In the genomic region with DNA sequence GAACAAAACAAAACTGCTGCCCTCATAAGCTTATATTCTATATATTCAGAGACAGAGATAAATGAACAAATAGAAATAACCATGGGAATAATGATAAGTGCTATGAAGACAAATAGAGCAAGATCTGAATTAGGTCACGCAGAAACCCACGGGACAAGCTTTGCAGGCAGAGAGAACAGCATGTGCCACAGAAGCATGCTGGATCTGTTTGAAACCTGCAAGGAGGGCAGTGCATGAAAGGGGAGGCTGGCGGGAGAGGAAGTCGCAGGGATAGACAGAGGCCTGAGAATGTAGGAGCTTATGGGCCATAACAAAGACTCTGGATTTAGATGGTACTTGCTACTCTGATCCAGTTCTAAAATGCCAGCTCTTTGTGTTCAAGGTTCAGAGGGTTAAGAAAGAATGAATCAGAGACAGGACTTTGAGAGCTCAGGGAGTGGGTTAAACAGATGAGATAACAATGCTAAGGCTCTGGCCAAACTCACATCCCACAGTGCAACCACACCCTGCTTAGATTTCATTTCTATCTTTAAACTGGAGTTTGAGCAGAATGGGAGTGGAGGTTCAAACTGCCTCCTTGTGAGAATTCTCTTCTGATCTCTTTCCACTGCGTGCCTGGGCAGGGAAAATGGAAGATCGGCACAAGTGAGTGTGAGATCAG, we compare ENCODE assay signal across 12 cellular contexts. TPM values are rescaled to one million over a fixed set of nuclear protein-coding genes. Genes with fewer than 3 reads are reported as not detected.
DNase-seq lines count a peak whose midpoint lies in the region; ATAC-seq and TF ChIP-seq lines count a peak whose summit lies in the region.
"Had no signal": no experiment of that assay in that cellular context is flagged by ENCODE, and none has a peak within 500 bp of the region (broad histone marks: within the 10 kb centered on the region; RNA-seq: fewer than 3 reads in every experiment).

No MANE protein-coding gene starts in this region.

- H3K27me3 Mint-ChIP-seq in naive thymus-derived CD8-positive, alpha-beta T cell = peaks cover 4 to 23% (median 9%) of the 10 kb centered on the region in 5 donors

- ATAC-seq in gastroesophageal sphincter = no peak
- no peak for ATAC-seq in naive thymus-derived CD8-positive, alpha-beta T cell
- ATAC-seq: activated CD8-positive, alpha-beta T cell treated with anti-CD3 and anti-CD28 coated beads for 36 hours; activated naive CD4-positive, alpha-beta T cell treated with anti-CD3 and anti-CD28 coated beads, Interleukin-2, amount 50 U/mL, for 72 hours had no signal

- peaks cover 50% of the 10 kb centered on the region for H3F3A ChIP-seq in SK-N-SH (replicated peaks; ENCODE audit: insufficient read depth)
- peaks cover 18% of the 10 kb centered on the region for H3F3A ChIP-seq in smooth muscle cell (ENCODE audit: low read depth)

- no peak overlapping the region for H3K4me3 Mint-ChIP-seq in naive thymus-derived CD8-positive, alpha-beta T cell
- H3K4me3 Mint-ChIP-seq: activated CD8-positive, alpha-beta T cell treated with anti-CD3 and anti-CD28 coated beads for 36 hours had no signal

- peaks cover 0 to 1% (median 0%) of the 10 kb centered on the region in 3 donors for H3K36me3 Mint-ChIP-seq in naive thymus-derived CD8-positive, alpha-beta T cell
- H3K36me3 Mint-ChIP-seq: activated naive CD4-positive, alpha-beta T cell treated with anti-CD3 and anti-CD28 coated beads, Interleukin-2, amount 50 U/mL, for 72 hours had no signal

- H3K4me1 Mint-ChIP-seq in naive thymus-derived CD8-positive, alpha-beta T cell = peaks cover 0 to 6% (median 4%) of the 10 kb centered on the region in 4 donors

- H3K4me1 ChIP-seq in SK-N-SH (ENCODE audit: control insufficient read depth in 1 of 2, insufficient read depth in 2 of 2, low read depth in 1 of 2, low read length in 1 of 2) (peaks cover 0 to 30% of the 10 kb centered on the region in 2 experiments; a peak in 3 of 4 replicates), gastroesophageal sphincter (peaks cover 0 to 21% (median 2%) of the 10 kb centered on the region in 3 donors), smooth muscle cell (ENCODE audit: low read depth) (peaks cover 17% of the 10 kb centered on the region)

- H3K36me3 ChIP-seq in SK-N-SH (replicated peaks in 1 of 2; ENCODE audit: control insufficient read depth in 1 of 2, insufficient read depth in 2 of 2, low read length in 1 of 2) (no peaks in the 10 kb centered on the region), gastroesophageal sphincter (no peaks in the 10 kb centered on the region), smooth muscle cell (ENCODE audit: low read depth) (no peaks in the 10 kb centered on the region)

- DNase-seq in NCI-H146 (lab: John Stamatoyannopoulos, UW) = peak; percentile 22
- DNase-seq in NCI-H146 treated with DMSO at 0.1 percent for 48 hours (lab: John Stamatoyannopoulos, UW; ENCODE audit: unreplicated experiment) = no peak
- no peak for DNase-seq in SK-N-SH
- no peak for DNase-seq in smooth muscle cell (lab: John Stamatoyannopoulos, UW; ENCODE audit: unreplicated experiment)
- no peak for DNase-seq in SKM-1 (lab: John Stamatoyannopoulos, UW; ENCODE audit: unreplicated experiment)
- DNase-seq in naive thymus-derived CD8-positive, alpha-beta T cell = no peak
- no peak for DNase-seq in GDM1 (lab: John Stamatoyannopoulos, UW)
- DNase-seq: 8988T; activated CD8-positive, alpha-beta T cell treated with anti-CD3 and anti-CD28 coated beads for 36 hours; NCI-H446 had no signal

- H4K20me1 ChIP-seq in SK-N-SH (ENCODE audit: insufficient read depth) = no peaks in the 10 kb centered on the region
- H4K20me1 ChIP-seq in smooth muscle cell (ENCODE audit: low read depth) = no peaks in the 10 kb centered on the region

- TF ChIP-seq EP300 in SK-N-SH (IDR thresholded peaks at IDR 0.05; ENCODE audit: borderline replicate concordance in 1 of 2, low read depth in 1 of 2, low read length in 1 of 2) (peak in 1 of 2 experiments; percentile 71; a peak in 1 of 4 replicates), gastroesophageal sphincter (IDR thresholded peaks at IDR 0.05) (no peak)

- no peaks in the 10 kb centered on the region for H3K9me2 ChIP-seq in SK-N-SH

- peak overlapping the region in 2 of 10 donors; percentile 50 to 55 for H3K27ac Mint-ChIP-seq in naive thymus-derived CD8-positive, alpha-beta T cell
- H3K27ac Mint-ChIP-seq: activated CD8-positive, alpha-beta T cell treated with anti-CD3 and anti-CD28 coated beads for 36 hours; activated naive CD4-positive, alpha-beta T cell treated with anti-CD3 and anti-CD28 coated beads, Interleukin-2, amount 50 U/mL, for 72 hours had no signal

- H3K4me2 ChIP-seq in SK-N-SH (peak overlapping the region; percentile 64), smooth muscle cell (peak overlapping the region; percentile 58)

- H3K9ac ChIP-seq in SK-N-SH (peak overlapping the region; percentile 59; the same call in 1 of the 2 replicates), smooth muscle cell (ENCODE audit: low read depth) (no peak overlapping the region)

- H3K9me3 Mint-ChIP-seq in naive thymus-derived CD8-positive, alpha-beta T cell = no peaks in the 10 kb centered on the region
- H3K9me3 Mint-ChIP-seq: activated CD8-positive, alpha-beta T cell treated with anti-CD3 and anti-CD28 coated beads for 36 hours; activated naive CD4-positive, alpha-beta T cell treated with anti-CD3 and anti-CD28 coated beads, Interleukin-2, amount 50 U/mL, for 72 hours had no signal

- H3K9me3 ChIP-seq in SK-N-SH = no peaks in the 10 kb centered on the region
- H3K9me3 ChIP-seq in gastroesophageal sphincter = no peaks in the 10 kb centered on the region
- no peaks in the 10 kb centered on the region for H3K9me3 ChIP-seq in smooth muscle cell (replicated peaks; ENCODE audit: low read depth)

- TF ChIP-seq RAD21 in SK-N-SH (IDR thresholded peaks at IDR 0.05; ENCODE audit: low read length) = no peak

- POLR2A ChIA-PET in SK-N-SH (lab: Yijun Ruan, JAX) = no interaction called here
- POLR2A ChIA-PET in naive thymus-derived CD8-positive, alpha-beta T cell (lab: Charles Lee) = no interaction called here

- H3K27ac ChIP-seq in SK-N-SH (ENCODE audit: low read depth in 2 of 2, low read length in 1 of 2) (peak overlapping the region; percentile 72 to 96; a peak in 3 of 4 replicates), gastroesophageal sphincter (peak overlapping the region in 3 of 4 donors; percentile 18 to 21 (median 19)), smooth muscle cell (ENCODE audit: low read depth) (peak overlapping the region; percentile 79)

- CTCF ChIA-PET in SK-N-SH (lab: Yijun Ruan, JAX) = no interaction called here

- 32% methylated on average over 6 of the region's 6 CpGs for WGBS in SK-N-SH (ENCODE audit: low lambda C conversion rate)
- WGBS in gastroesophageal sphincter (ENCODE audit: low coverage in 1 of 2), 2 donors = 37 to 62% methylated on average over 6 of the region's 6 CpGs
- WGBS in smooth muscle cell (ENCODE audit: low lambda C conversion rate) = 46% methylated on average over 6 of the region's 6 CpGs

- TF ChIP-seq POLR2A in gastroesophageal sphincter (IDR thresholded peaks at IDR 0.05) = no peak

- H3K4me3 ChIP-seq in SK-N-SH (ENCODE audit: low read depth in 2 of 2, low read length in 1 of 2) (peak overlapping the region in 1 of 2 experiments; percentile 24; a peak in 1 of 4 replicates), gastroesophageal sphincter (no peak overlapping the region), smooth muscle cell (no peak overlapping the region)

- no peaks in the 10 kb centered on the region for H3K27me3 ChIP-seq in SK-N-SH (ENCODE audit: insufficient read depth)
- H3K27me3 ChIP-seq in gastroesophageal sphincter = no peaks in the 10 kb centered on the region
- H3K27me3 ChIP-seq in smooth muscle cell (ENCODE audit: low read depth) = no peaks in the 10 kb centered on the region

- H3K79me2 ChIP-seq in SK-N-SH (ENCODE audit: insufficient read depth) (no peaks in the 10 kb centered on the region), smooth muscle cell (ENCODE audit: low read depth) (no peaks in the 10 kb centered on the region)

- peak overlapping the region; percentile 66 for H2AFZ ChIP-seq in SK-N-SH (ENCODE audit: low read depth)
- H2AFZ ChIP-seq in smooth muscle cell (ENCODE audit: low read depth) = no peak overlapping the region

- TF ChIP-seq CTCF in SK-N-SH (IDR thresholded peaks at IDR 0.05) (no peak), gastroesophageal sphincter (IDR thresholded peaks at IDR 0.05) (no peak), smooth muscle cell (IDR thresholded peaks at IDR 0.05; ENCODE audit: borderline replicate concordance, insufficient read depth, poor library complexity, severe bottlenecking) (no peak)

TF ChIP-seq in SK-N-SH, 30 proteins besides CTCF, POLR2A, EP300 and RAD21 (continues in another document):
- TF ChIP-seq RXRA (IDR thresholded peaks at IDR 0.05; ENCODE audit: borderline replicate concordance, low read depth) (peak; percentile 36; the same call in 1 of the 2 replicates), TEAD4 (IDR thresholded peaks at IDR 0.05; ENCODE audit: borderline replicate concordance, insufficient read depth) (0 out of 2 replicates have a peak, but pooled peaks have one; percentile 17), TCF12 (IDR thresholded peaks at IDR 0.05) (peak; percentile 74), NFIC (IDR thresholded peaks at IDR 0.05; ENCODE audit: borderline replicate concordance) (peak; percentile 54; the same call in 1 of the 2 replicates), TAF1 (IDR thresholded peaks at IDR 0.05; ENCODE audit: borderline replicate concordance, low read depth, low read length) (no peak), JUND (IDR thresholded peaks at IDR 0.05) (peak; percentile 26; the same call in 1 of the 2 replicates)
- TF ChIP-seq, protein P1, sequence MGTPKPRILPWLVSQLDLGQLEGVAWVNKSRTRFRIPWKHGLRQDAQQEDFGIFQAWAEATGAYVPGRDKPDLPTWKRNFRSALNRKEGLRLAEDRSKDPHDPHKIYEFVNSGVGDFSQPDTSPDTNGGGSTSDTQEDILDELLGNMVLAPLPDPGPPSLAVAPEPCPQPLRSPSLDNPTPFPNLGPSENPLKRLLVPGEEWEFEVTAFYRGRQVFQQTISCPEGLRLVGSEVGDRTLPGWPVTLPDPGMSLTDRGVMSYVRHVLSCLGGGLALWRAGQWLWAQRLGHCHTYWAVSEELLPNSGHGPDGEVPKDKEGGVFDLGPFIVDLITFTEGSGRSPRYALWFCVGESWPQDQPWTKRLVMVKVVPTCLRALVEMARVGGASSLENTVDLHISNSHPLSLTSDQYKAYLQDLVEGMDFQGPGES (IDR thresholded peaks at IDR 0.05; ENCODE audit: low read depth, low read length) = no peak

RNA-seq across cellular contexts. Expression of gene PPP1R12A, which starts 49.2 kb away (rescaled TPM):
- 26.0 and 39.0 TPM in 2 replicates for polyA plus RNA-seq in SK-N-SH (2012; rRNA removed)
- 31.0 and 40.0 TPM in 2 replicates for polyA plus RNA-seq in SK-N-SH (2012; cell fraction: cytosol; rRNA removed)
- 38.3 and 80.8 TPM in 2 replicates for polyA plus RNA-seq in SK-N-SH (2012; cell fraction: nucleus; rRNA removed)
- total RNA-seq in gastroesophageal sphincter = 100 to 1,000 TPM; 387 to 683 (median 563) TPM
- 98.7 and 120 TPM in 2 replicates for total RNA-seq in smooth muscle cell
- polyA plus RNA-seq in smooth muscle cell = 102 and 105 TPM in 2 replicates
- total RNA-seq in naive thymus-derived CD8-positive, alpha-beta T cell = 100 to 1,000 TPM; 123 to 133 TPM
- 10 to 100 TPM; 75.4 to 84.9 (median 77.2) TPM for polyA plus RNA-seq in naive thymus-derived CD8-positive, alpha-beta T cell

Comparison
In these comparisons a context has a peak if more than half of its experiments do, and no peak if none do; other contexts are left out.
1. H3K27ac ChIP-seq: peak in every context shown above with its lines; median percentile 84 in SK-N-SH; 79 in smooth muscle cell; 19 in gastroesophageal sphincter.